Comparison of ENCODE assay signal across 8 cellular contexts in genomic region chr3:64030741-64031140, GRCh38. TPM values are rescaled to one million over a fixed set of nuclear protein-coding genes. Genes with fewer than 3 reads are reported as not detected.
DNase-seq lines count a peak whose midpoint lies in the region; ATAC-seq and TF ChIP-seq lines count a peak whose summit lies in the region.

No MANE protein-coding gene starts in this region.

- TF ChIP-seq CTCF in MM.1S (IDR thresholded peaks at IDR 0.05; ENCODE audit: low read length) = peak; percentile 82
- peak; percentile 88 for TF ChIP-seq CTCF in psoas muscle (IDR thresholded peaks at IDR 0.05)

- peak overlapping the region; percentile 33 to 45 for H3K27ac Mint-ChIP-seq in activated naive CD4-positive, alpha-beta T cell treated with anti-CD3 and anti-CD28 coated beads, Interleukin-2, amount 50 U/mL, for 72 hours

- no peaks in the 10 kb centered on the region for H3K79me2 ChIP-seq in MM.1S (ENCODE audit: low read length)

- H3K4me2 ChIP-seq in MM.1S (ENCODE audit: low read depth, low read length) = peak overlapping the region; percentile 93

- 3 to 5% (median 3%) methylated on average over 16 of the region's 16 CpGs for WGBS in psoas muscle, 3 donors

- intact Hi-C loops in cardiac septum (cut with DNase I) = loop anchor here (1.0 kb wide), 2 partner anchors 369 to 454 kb away; no protein-coding TSS in a partner anchor
- intact Hi-C loops in psoas muscle (cut with DNase I) = loop anchor here in 1 of 2 donors (1.0 to 5.0 kb wide), 3 partner anchors 192 to 454 kb away; no protein-coding TSS in a partner anchor

- no peaks in the 10 kb centered on the region for H3F3A ChIP-seq in MM.1S (ENCODE audit: insufficient read depth, low read length)

- H3K4me1 ChIP-seq in MM.1S (ENCODE audit: low read length) = 0 out of 2 replicates have a peak, but pooled peaks cover 6% of the 10 kb centered on the region
- H3K4me1 ChIP-seq in psoas muscle = no peaks in the 10 kb centered on the region

- H3K27ac ChIP-seq in MM.1S (ENCODE audit: low read length) (no peak overlapping the region), SK-N-MC (no peak overlapping the region), psoas muscle (no peak overlapping the region)

- H3K9me3 ChIP-seq in MM.1S (replicated peaks; ENCODE audit: insufficient read depth, low read length) (no peaks in the 10 kb centered on the region), SK-N-MC (ENCODE audit: low read depth, low read length) (no peaks in the 10 kb centered on the region), psoas muscle (no peaks in the 10 kb centered on the region)

- H3K36me3 ChIP-seq in MM.1S (replicated peaks; ENCODE audit: insufficient read depth, low read length) (no peaks in the 10 kb centered on the region), SK-N-MC (ENCODE audit: insufficient read depth, low read length) (no peaks in the 10 kb centered on the region), psoas muscle (ENCODE audit: insufficient read depth in 1 of 2, low read depth in 1 of 2) (no peaks in the 10 kb centered on the region)

- DNase-seq in HCEC 1CT (peak; percentile 58), MM.1S (peak; percentile 80), SK-N-MC (ENCODE audit: low read depth, low spot score) (peak; percentile 16), cardiac septum (ENCODE audit: low spot score) (peak; percentile 90), psoas muscle (peak; percentile 67 to 80), ureter (ENCODE audit: low spot score) (peak; percentile 79)
- peak; percentile 68 to 80 for DNase-seq in activated naive CD4-positive, alpha-beta T cell treated with anti-CD3 and anti-CD28 coated beads, Interleukin-2, amount 50 U/mL, for 72 hours (ENCODE audit: low spot score in 2 of 2)

- H3K4me3 ChIP-seq in GM08714 (ENCODE audit: low read length) (peak overlapping the region; percentile 20; the same call in 1 of the 2 replicates), MM.1S (ENCODE audit: low read length) (peak overlapping the region; percentile 56), SK-N-MC (peak overlapping the region; percentile 65), psoas muscle (peak overlapping the region; percentile 56)

- H4K20me1 ChIP-seq in MM.1S (ENCODE audit: insufficient read depth, low read length) = no peaks in the 10 kb centered on the region

- peaks cover 4 to 8% of the 10 kb centered on the region in 2 donors for H3K9me3 Mint-ChIP-seq in activated naive CD4-positive, alpha-beta T cell treated with anti-CD3 and anti-CD28 coated beads, Interleukin-2, amount 50 U/mL, for 72 hours

- no peaks in the 10 kb centered on the region for H3K9me2 ChIP-seq in MM.1S (replicated peaks; ENCODE audit: insufficient read depth, low read length)

- H2AFZ ChIP-seq in MM.1S (ENCODE audit: low read length) = peak overlapping the region; percentile 88

- no peak overlapping the region; the same call in 1 of the 2 replicates for H3K9ac ChIP-seq in MM.1S (ENCODE audit: low read length)
- H3K9ac ChIP-seq in SK-N-MC (ENCODE audit: insufficient read length) = no peak overlapping the region

- H3K36me3 Mint-ChIP-seq in activated naive CD4-positive, alpha-beta T cell treated with anti-CD3 and anti-CD28 coated beads, Interleukin-2, amount 50 U/mL, for 72 hours = peaks cover 4 to 6% of the 10 kb centered on the region in 2 donors

- peak; percentile 94 to 100 for ATAC-seq in activated naive CD4-positive, alpha-beta T cell treated with anti-CD3 and anti-CD28 coated beads, Interleukin-2, amount 50 U/mL, for 72 hours
- ATAC-seq in psoas muscle = peak; percentile 82 to 98 (median 92)

- H3K27me3 ChIP-seq in MM.1S (replicated peaks; ENCODE audit: insufficient read depth, low read length) (no peaks in the 10 kb centered on the region), psoas muscle (ENCODE audit: insufficient read depth in 3 of 3, low read length in 2 of 3) (peaks cover 0 to 1% (median 0%) of the 10 kb centered on the region in 3 donors)

RNA-seq across cellular contexts. Expression of gene PSMD6, which starts 7.4 kb away (rescaled TPM):
- 100 to 1,000 TPM in 1 of 2 donors, 10 to 100 TPM in 1; 87.1 to 166 TPM for total RNA-seq in activated naive CD4-positive, alpha-beta T cell treated with anti-CD3 and anti-CD28 coated beads, Interleukin-2, amount 50 U/mL, for 72 hours
- total RNA-seq in cardiac septum = 85.7 TPM
- total RNA-seq in psoas muscle = 100 to 1,000 TPM in 3 of 4 donors, 10 to 100 TPM in 1; 81.8 to 180 (median 128) TPM
- polyA plus RNA-seq in psoas muscle = 100 to 1,000 TPM; 145 to 333 (median 186) TPM
- total RNA-seq in ureter = 69.6 TPM

Comparison
In these comparisons a context has a peak if more than half of its experiments do, and no peak if none do; other contexts are left out.
1. DNase-seq: peak in every context shown above with its lines; median percentile 90 in cardiac septum; 80 in MM.1S; 79 in ureter; 74 in activated naive CD4-positive, alpha-beta T cell treated with anti-CD3 and anti-CD28 coated beads, Interleukin-2, amount 50 U/mL, for 72 hours; 74 in psoas muscle; 58 in HCEC 1CT; 16 in SK-N-MC.